In genomic region chr10:12042797-12043651, GRCh38 we compare ENCODE assay signal across 8 cellular contexts. TPM values are rescaled to one million over a fixed set of nuclear protein-coding genes. Genes with fewer than 3 reads are reported as not detected.
A peak's percentile ranks its signal among the peaks of the same experiment; 100 is the strongest.
DNase-seq lines count a peak whose midpoint lies in the region; ATAC-seq and TF ChIP-seq lines count a peak whose summit lies in the region.

TSS of gene UPF2 (minus strand) at chr10:12042809. CDS start at chr10:12035423, 7,386 bp downstream.

- H3K36me3 ChIP-seq in adrenal gland (replicated peaks in 1 of 2), result no peaks in the 10 kb centered on the region
- H3K36me3 ChIP-seq in heart left ventricle, result no peaks in the 10 kb centered on the region
- H3K36me3 ChIP-seq in trophoblast cell (ENCODE audit: control insufficient read depth in 1 of 2, insufficient read depth in 2 of 2, low read length in 2 of 2), result no peaks in the 10 kb centered on the region
- H3K36me3 ChIP-seq in tibial nerve, result no peaks in the 10 kb centered on the region

- peak within 1 kb of the TSS; percentile 99 for H3K9ac ChIP-seq in trophoblast cell (ENCODE audit: low read length)

- peak within 1 kb of the TSS; percentile 96 for H4K8ac ChIP-seq in trophoblast cell (ENCODE audit: low read depth, low read length)

- H3K14ac ChIP-seq in trophoblast cell (ENCODE audit: low read length), result peak within 1 kb of the TSS; percentile 95

- 3 to 9% (median 6%) methylated on average over 26 to 55 of the region's 56 CpGs for WGBS in adrenal gland, 4 donors
- 3 to 5% (median 4%) methylated on average over 35 to 56 of the region's 56 CpGs for WGBS in heart left ventricle, 4 donors
- no CpG with 5 or more reads among the region's 56 CpGs for WGBS in trophoblast cell (ENCODE audit: extremely low coverage, insufficient coverage, insufficient read length)
- WGBS in tibial nerve, 2 donors, result 4 to 6% methylated on average over 37 to 49 of the region's 56 CpGs

- intact Hi-C loops in T-helper 1 cell treated with Interleukin-12 subunit alpha and Interleukin-12 subunit beta and Interleukin-4 antibody, amounts not matched to agents 30 ng/mL and 1 ng/mL, for 36 hours (cut with micrococcal nuclease), result loop anchor here (1.0 to 10.0 kb wide), 14 partner anchors 25 to 1304 kb away; partner anchors contain the start of genes CAMK1D, CDC123, DHTKD1 and MCM10
- intact Hi-C loops in adrenal gland (cut with DNase I), result no loop called here
- intact Hi-C loops in heart left ventricle (cut with DNase I), result loop anchor here in 5 of 10 donors (1.0 to 10.0 kb wide), 3 partner anchors 25 to 82 kb away; partner anchors contain the start of genes DHTKD1 (in 5 of the 5) and SEC61A2 (in 1 of the 5)

- H3K18ac ChIP-seq in trophoblast cell (ENCODE audit: low read length), result peak within 1 kb of the TSS; percentile 99

- peak within 1 kb of the TSS; percentile 66 to 100 (median 86) for H3K4me3 ChIP-seq in adrenal gland
- peak within 1 kb of the TSS; percentile 78 to 100 (median 98) for H3K4me3 ChIP-seq in heart left ventricle
- peak within 1 kb of the TSS; percentile 96 for H3K4me3 ChIP-seq in trophoblast cell (ENCODE audit: low read depth, low read length)
- H3K4me3 ChIP-seq in tibial nerve, result peak within 1 kb of the TSS; percentile 93 to 100 (median 96)

- H3K79me1 ChIP-seq in trophoblast cell (ENCODE audit: low read length), result peaks cover 9% of the 10 kb centered on the region

- peak within 1 kb of the TSS; percentile 88 for H2AFZ ChIP-seq in trophoblast cell (ENCODE audit: insufficient read depth, low read length, poor library complexity)

- H3K4me2 ChIP-seq in trophoblast cell (ENCODE audit: low read length), result peak within 1 kb of the TSS; percentile 95

- H3K23ac ChIP-seq in trophoblast cell (ENCODE audit: low read length), result no peak within 1 kb of the TSS

- DNase-seq in GM13976 (ENCODE audit: low spot score) (peak; percentile 98), NCI-H1694 (lab: John Stamatoyannopoulos, UW) (peak; percentile 91), adrenal gland (peak; percentile 98 to 99 (median 99)), heart left ventricle (peak; percentile 99), trophoblast cell (peak; percentile 96 to 97), tibial nerve (ENCODE audit: low spot score in 2 of 2) (peak; percentile 96)

- in situ Hi-C loops in GM13976 (cut with MboI; ENCODE audit: low sequenced_read_pairs, unreplicated experiment), result no loop called here

- peak; percentile 49 for ATAC-seq in HG02884 (IDR thresholded peaks at IDR 0.05; ENCODE audit: unreplicated experiment)
- ATAC-seq in heart left ventricle, result peak; percentile 96 to 98 (median 97)

- H2BK5ac ChIP-seq in trophoblast cell (ENCODE audit: low read depth, low read length, poor library complexity), result peak within 1 kb of the TSS; percentile 100

- H3K9me3 ChIP-seq in adrenal gland (replicated peaks in 1 of 3) (no peaks in the 10 kb centered on the region), heart left ventricle (no peaks in the 10 kb centered on the region), trophoblast cell (ENCODE audit: insufficient read depth, low read depth, low read length) (peaks cover 2% of the 10 kb centered on the region), tibial nerve (no peaks in the 10 kb centered on the region)

- H3K4me1 ChIP-seq in adrenal gland (replicated peaks in 1 of 2), result peaks cover 0 to 19% of the 10 kb centered on the region in 2 donors
- H3K4me1 ChIP-seq in heart left ventricle, result peaks cover 0 to 32% (median 16%) of the 10 kb centered on the region in 12 donors
- H3K4me1 ChIP-seq in trophoblast cell (ENCODE audit: control insufficient read depth in 1 of 2, insufficient read depth in 2 of 2, low read length in 2 of 2), result peaks cover 0 to 2% of the 10 kb centered on the region in 2 experiments
- peaks cover 0 to 23% (median 12%) of the 10 kb centered on the region in 4 donors for H3K4me1 ChIP-seq in tibial nerve

- peak within 1 kb of the TSS; percentile 18 for H2AK5ac ChIP-seq in trophoblast cell (ENCODE audit: low read length)

- peak within 1 kb of the TSS; percentile 99 for H4K91ac ChIP-seq in trophoblast cell (ENCODE audit: low read depth, low read length)

- H3K27me3 ChIP-seq in adrenal gland (no peaks in the 10 kb centered on the region), heart left ventricle (no peaks in the 10 kb centered on the region), trophoblast cell (ENCODE audit: insufficient read depth, low read length) (no peaks in the 10 kb centered on the region), tibial nerve (no peaks in the 10 kb centered on the region)

- H2BK12ac ChIP-seq in trophoblast cell (ENCODE audit: low read length), result peak within 1 kb of the TSS; percentile 64

- peak within 1 kb of the TSS; percentile 95 for H3K4ac ChIP-seq in trophoblast cell (ENCODE audit: low read depth, low read length)

- H4K12ac ChIP-seq in trophoblast cell (ENCODE audit: low read depth, low read length), result peak within 1 kb of the TSS; percentile 97

- TF ChIP-seq POLR2A in adrenal gland (IDR thresholded peaks at IDR 0.05) (peak; percentile 35 to 66), heart left ventricle (IDR thresholded peaks at IDR 0.05) (no peak), tibial nerve (IDR thresholded peaks at IDR 0.05) (no peak)

- TF ChIP-seq CTCF in GM13976 (IDR thresholded peaks at IDR 0.05; ENCODE audit: borderline replicate concordance, control extremely low read depth, extremely low read depth, insufficient read depth, missing control alignments) (no peak), adrenal gland (IDR thresholded peaks at IDR 0.05) (peak in 3 of 6 experiments; percentile 16 to 33 (median 22)), heart left ventricle (IDR thresholded peaks at IDR 0.05) (no peak), tibial nerve (IDR thresholded peaks at IDR 0.05) (peak in 2 of 5 experiments; percentile 46 to 52)

- H3K79me2 ChIP-seq in trophoblast cell (ENCODE audit: control insufficient read depth, insufficient read depth, low read length, poor library complexity), result peaks cover 16% of the 10 kb centered on the region

- H2BK120ac ChIP-seq in trophoblast cell (ENCODE audit: insufficient read depth, low read length, poor library complexity), result peak within 1 kb of the TSS; percentile 97

- H3K27ac ChIP-seq in adrenal gland (peak within 1 kb of the TSS; percentile 66 to 99 (median 96)), heart left ventricle (peak within 1 kb of the TSS; percentile 92 to 98 (median 96)), trophoblast cell (ENCODE audit: low read depth, low read length) (peak within 1 kb of the TSS; percentile 87), tibial nerve (peak within 1 kb of the TSS; percentile 95 to 99 (median 98))

- TF ChIP-seq EP300 in tibial nerve (IDR thresholded peaks at IDR 0.05), result peak; percentile 48 to 76

RNA-seq across cellular contexts. Expression of gene UPF2, which starts in this region (rescaled TPM):
- 37.1 and 38.1 TPM in 2 replicates for total RNA-seq in T-helper 1 cell treated with Interleukin-12 subunit alpha and Interleukin-12 subunit beta and Interleukin-4 antibody, amounts not matched to agents 30 ng/mL and 1 ng/mL, for 36 hours
- 10 to 100 TPM in 5 of 8 donors, 1 to 10 TPM in 3; 6.9 to 14.6 (median 11.2) TPM for total RNA-seq in adrenal gland
- polyA plus RNA-seq in adrenal gland, result 10 to 100 TPM in 2 of 3 donors, 1 to 10 TPM in 1; 5.1 to 24.3 (median 13.2) TPM
- 10 to 100 TPM; 12.3 to 20.9 (median 15.8) TPM for total RNA-seq in heart left ventricle
- polyA plus RNA-seq in heart left ventricle, result 10 to 100 TPM in 1 of 2 donors, 1 to 10 TPM in 1; 7.9 to 15.7 TPM
- polyA plus RNA-seq in trophoblast cell (2013), result 28.7 and 30.5 TPM in 2 replicates
- 10 to 100 TPM; 23.7 to 27.3 (median 24.7) TPM for total RNA-seq in tibial nerve

Comparison
In these comparisons a context has a peak if more than half of its experiments do, and no peak if none do; other contexts are left out.
1. Peak in every context shown above with its lines: DNase-seq, ATAC-seq, H3K4me3 ChIP-seq and H3K27ac ChIP-seq.
2. POLR2A ChIP-seq: peak in adrenal gland (2 of 2); none in heart left ventricle (0 of 2) and tibial nerve (0 of 2).